Comparison of ENCODE assay signal across 8 cellular contexts in genomic region chr11:34916810-34917780, GRCh38. TPM values are rescaled to one million over a fixed set of nuclear protein-coding genes. Genes with fewer than 3 reads are reported as not detected.
DNase-seq lines count a peak whose midpoint lies in the region; ATAC-seq and TF ChIP-seq lines count a peak whose summit lies in the region.

No MANE protein-coding gene starts in this region.

- H4K12ac ChIP-seq in trophoblast cell (ENCODE audit: low read depth, low read length): peak overlapping the region; percentile 63

- no peak for TF ChIP-seq CTCF in AG10803 (conservative IDR thresholded peaks at IDR 0.05; ENCODE audit: low read length)
- no peak for TF ChIP-seq CTCF in WI38 (IDR thresholded peaks at IDR 0.05; ENCODE audit: low read depth, low read length)
- TF ChIP-seq CTCF in gastroesophageal sphincter (IDR thresholded peaks at IDR 0.05): no peak

- TF ChIP-seq POLR2A in gastroesophageal sphincter (IDR thresholded peaks at IDR 0.05): no peak

- peak overlapping the region; percentile 80 for H3K14ac ChIP-seq in trophoblast cell (ENCODE audit: low read length)

- peak overlapping the region; percentile 60 for H2BK5ac ChIP-seq in trophoblast cell (ENCODE audit: low read depth, low read length, poor library complexity)

- H3K36me3 ChIP-seq in gastroesophageal sphincter (peaks cover 0 to 10% of the 10 kb centered on the region in 2 donors), trophoblast cell (ENCODE audit: control insufficient read depth in 1 of 2, insufficient read depth in 2 of 2, low read length in 2 of 2) (peaks cover 0 to 3% of the 10 kb centered on the region in 2 experiments)

- H4K91ac ChIP-seq in trophoblast cell (ENCODE audit: low read depth, low read length): peak overlapping the region; percentile 67

- no peak overlapping the region for H2BK12ac ChIP-seq in trophoblast cell (ENCODE audit: low read length)

- H3K27me3 ChIP-seq in gastroesophageal sphincter: no peaks in the 10 kb centered on the region
- no peaks in the 10 kb centered on the region for H3K27me3 ChIP-seq in trophoblast cell (ENCODE audit: insufficient read depth, low read length)

- H3K9me3 ChIP-seq in gastroesophageal sphincter (no peaks in the 10 kb centered on the region), trophoblast cell (ENCODE audit: insufficient read depth, low read depth, low read length) (no peaks in the 10 kb centered on the region)

- H3K18ac ChIP-seq in trophoblast cell (ENCODE audit: low read length): no peak overlapping the region

- peak overlapping the region; percentile 76 to 98 (median 94) for H3K27ac ChIP-seq in gastroesophageal sphincter
- no peak overlapping the region for H3K27ac ChIP-seq in trophoblast cell (ENCODE audit: low read depth, low read length)

- H3K4me1 ChIP-seq in gastroesophageal sphincter (peaks cover 2 to 61% (median 3%) of the 10 kb centered on the region in 3 donors), trophoblast cell (ENCODE audit: control insufficient read depth in 1 of 2, insufficient read depth in 2 of 2, low read length in 2 of 2) (peaks cover 0 to 2% of the 10 kb centered on the region in 2 experiments)

- ATAC-seq in GM18907 (IDR thresholded peaks at IDR 0.05; ENCODE audit: unreplicated experiment) (peak; percentile 34), HG03139 (IDR thresholded peaks at IDR 0.05; ENCODE audit: unreplicated experiment) (peak; percentile 20), gastroesophageal sphincter (peak; percentile 16)

- H3K79me1 ChIP-seq in trophoblast cell (ENCODE audit: low read length): peaks cover 12% of the 10 kb centered on the region

- peak overlapping the region; percentile 99 for H3K9ac ChIP-seq in trophoblast cell (ENCODE audit: low read length)

- H3K4me2 ChIP-seq in trophoblast cell (ENCODE audit: low read length): peak overlapping the region; percentile 98

- no peak overlapping the region for H2AK5ac ChIP-seq in trophoblast cell (ENCODE audit: low read length)

- peak; percentile 23 for DNase-seq in AG10803 (ENCODE audit: low read depth)
- peak in 1 of 2 donors; percentile 16 for DNase-seq in trophoblast cell
- DNase-seq in cerebellar nuclear complex (lab: John Stamatoyannopoulos, UW): no peak
- DNase-seq in germinal center (ENCODE audit: low spot score): no peak

- H3K79me2 ChIP-seq in trophoblast cell (ENCODE audit: control insufficient read depth, insufficient read depth, low read length, poor library complexity): peaks cover 7% of the 10 kb centered on the region

- H4K8ac ChIP-seq in trophoblast cell (ENCODE audit: low read depth, low read length): peak overlapping the region; percentile 89

- H2BK120ac ChIP-seq in trophoblast cell (ENCODE audit: insufficient read depth, low read length, poor library complexity): peak overlapping the region; percentile 9

- H3K4me3 ChIP-seq in AG10803 (ENCODE audit: low read length): peak overlapping the region; percentile 94
- peak overlapping the region; percentile 82 for H3K4me3 ChIP-seq in WI38 (ENCODE audit: low read depth, low read length)
- H3K4me3 ChIP-seq in gastroesophageal sphincter: peak overlapping the region; percentile 76 to 93
- H3K4me3 ChIP-seq in trophoblast cell (ENCODE audit: low read depth, low read length): peak overlapping the region; percentile 98

- peak overlapping the region; percentile 84 for H2AFZ ChIP-seq in trophoblast cell (ENCODE audit: insufficient read depth, low read length, poor library complexity)

- H3K4ac ChIP-seq in trophoblast cell (ENCODE audit: low read depth, low read length): peak overlapping the region; percentile 90

- H3K23ac ChIP-seq in trophoblast cell (ENCODE audit: low read length): no peak overlapping the region

- WGBS in gastroesophageal sphincter (ENCODE audit: low coverage in 1 of 2), 2 donors: 13 to 29% methylated on average over 11 to 21 of the region's 26 CpGs
- no CpG with 5 or more reads among the region's 26 CpGs for WGBS in trophoblast cell (ENCODE audit: extremely low coverage, insufficient coverage, insufficient read length)

- no peak for TF ChIP-seq EP300 in gastroesophageal sphincter (IDR thresholded peaks at IDR 0.05)

RNA-seq across cellular contexts. Expression of gene PDHX, which starts 0.7 kb away (rescaled TPM):
- 10 to 100 TPM; 28.7 to 50.1 (median 39.6) TPM for total RNA-seq in gastroesophageal sphincter
- polyA plus RNA-seq in trophoblast cell (2013): 26.0 and 28.9 TPM in 2 replicates

RNA-seq across cellular contexts. Expression of gene APIP, which starts 0.9 kb away (rescaled TPM):
- total RNA-seq in gastroesophageal sphincter: 10 to 100 TPM; 28.8 to 54.9 (median 33.6) TPM
- polyA plus RNA-seq in trophoblast cell (2013): 9.0 and 9.5 TPM in 2 replicates
